ENCODE assay signal across 7 cellular contexts in the genomic region with DNA sequence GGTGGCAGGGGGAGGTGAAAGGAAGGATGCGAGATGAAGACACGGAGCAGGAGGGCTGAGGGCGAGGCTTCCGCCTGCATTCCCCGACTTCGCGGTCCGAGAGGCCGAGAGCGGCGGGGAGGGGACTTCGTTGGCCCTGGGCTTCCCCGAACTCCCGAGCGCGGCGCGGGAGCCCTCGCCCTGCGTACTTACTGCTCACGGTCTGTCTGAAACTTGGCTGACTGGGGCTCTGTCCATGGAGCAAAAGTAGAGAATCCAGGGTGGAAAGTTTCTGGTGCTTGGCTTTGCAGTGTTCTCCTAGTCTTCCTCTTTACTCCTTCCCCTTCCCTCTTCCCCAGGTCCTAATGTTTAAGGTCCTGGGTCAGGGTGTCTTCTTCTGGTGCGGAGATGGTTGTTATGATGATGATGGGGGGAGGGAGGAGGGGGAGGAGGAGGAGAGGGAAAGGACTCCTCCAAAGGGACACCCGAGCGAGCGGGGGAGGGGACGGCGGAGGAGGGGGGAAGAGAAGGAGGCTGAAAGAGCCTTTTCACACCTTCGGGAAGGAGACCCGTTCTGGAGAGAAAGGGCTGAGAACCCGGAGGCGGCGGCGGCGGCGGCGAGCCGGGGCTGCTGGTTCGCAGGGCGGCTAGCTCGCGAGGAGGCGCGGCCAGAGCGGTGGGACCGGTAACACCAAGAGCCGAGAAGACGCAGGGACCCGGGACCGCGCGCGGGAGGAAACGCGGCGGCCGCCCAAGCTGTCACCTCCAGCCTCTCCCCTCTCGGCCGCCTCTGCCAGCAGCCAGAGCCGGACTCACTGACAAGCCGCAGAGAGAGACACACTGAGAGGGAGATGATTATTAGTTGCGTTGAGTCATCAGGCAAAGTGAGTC. TPM values are rescaled to one million over a fixed set of nuclear protein-coding genes. Genes with fewer than 3 reads are reported as not detected.
DNase-seq lines count a peak whose midpoint lies in the region; ATAC-seq lines count a peak whose summit lies in the region.

A gene (minus strand): TSS at position 793 of the 870 bp plus-strand sequence. CDS start 1,902 bp downstream, outside the sequence.

- no peaks in the 10 kb centered on the region for H3K36me3 ChIP-seq in SK-N-MC (ENCODE audit: insufficient read depth, low read length)
- H3K36me3 ChIP-seq in effector memory CD4-positive, alpha-beta T cell (ENCODE audit: control insufficient read depth, insufficient read depth, low read length), result no peaks in the 10 kb centered on the region

- no peak within 1 kb of the TSS for H3K27ac ChIP-seq in SK-N-MC
- no peak within 1 kb of the TSS for H3K27ac ChIP-seq in effector memory CD4-positive, alpha-beta T cell (ENCODE audit: insufficient read depth, low read length, poor library complexity, severe bottlenecking)

- H3K4me1 Mint-ChIP-seq in naive B cell, result peaks cover 8 to 33% (median 21%) of the 10 kb centered on the region in 3 donors

- H3K9ac ChIP-seq in SK-N-MC (ENCODE audit: insufficient read length), result peak within 1 kb of the TSS; percentile 71

- peak within 1 kb of the TSS in 4 of 6 donors; percentile 29 to 82 (median 72) for H3K27ac Mint-ChIP-seq in naive B cell

- peaks cover 28% of the 10 kb centered on the region for H3K4me1 ChIP-seq in effector memory CD4-positive, alpha-beta T cell (ENCODE audit: control insufficient read depth, insufficient read depth, low read length, poor library complexity, severe bottlenecking)

- no peaks in the 10 kb centered on the region for H3K36me3 Mint-ChIP-seq in naive B cell

- peaks cover 72% of the 10 kb centered on the region for H3K27me3 ChIP-seq in effector memory CD4-positive, alpha-beta T cell (replicated peaks; ENCODE audit: control insufficient read depth, insufficient read depth, low read length, poor library complexity, severe bottlenecking)

- ATAC-seq in naive B cell (ENCODE audit: low read depth in 2 of 2) (peak; percentile 19 to 37), GM18858 (IDR thresholded peaks at IDR 0.05; ENCODE audit: unreplicated experiment) (no peak), HG03442 (IDR thresholded peaks at IDR 0.05; ENCODE audit: unreplicated experiment) (no peak)

- peak within 1 kb of the TSS; percentile 73 to 88 (median 82) for H3K4me3 Mint-ChIP-seq in naive B cell

- H3K4me3 ChIP-seq in SK-N-MC, result peak within 1 kb of the TSS; percentile 93
- H3K4me3 ChIP-seq in effector memory CD4-positive, alpha-beta T cell (ENCODE audit: insufficient read depth, low read depth, low read length, poor library complexity, severe bottlenecking), result peak within 1 kb of the TSS; percentile 92

- peaks cover 0 to 24% (median 12%) of the 10 kb centered on the region in 7 donors for H3K9me3 Mint-ChIP-seq in naive B cell

- peaks cover 37 to 61% (median 57%) of the 10 kb centered on the region in 3 donors for H3K27me3 Mint-ChIP-seq in naive B cell

- no peaks in the 10 kb centered on the region for H3K9me3 ChIP-seq in SK-N-MC (ENCODE audit: low read depth, low read length)
- no peaks in the 10 kb centered on the region for H3K9me3 ChIP-seq in effector memory CD4-positive, alpha-beta T cell (ENCODE audit: control insufficient read depth, low read length)

- peak; percentile 56 for DNase-seq in DMS153 treated with DMSO at 0.1 percent for 48 hours (lab: John Stamatoyannopoulos, UW; ENCODE audit: unreplicated experiment)
- peak; percentile 3 for DNase-seq in HT-29 (ENCODE audit: low spot score)
- DNase-seq in SK-N-MC (ENCODE audit: low read depth, low spot score), result no peak
- no peak for DNase-seq in effector memory CD4-positive, alpha-beta T cell
- no peak for DNase-seq in naive B cell

RNA-seq across cellular contexts. Expression of the gene that starts here (rescaled TPM):
- total RNA-seq in HT-29 (2014; rRNA removed; shearing (Covaris generic)), result 0.16 and 0.18 TPM in 2 replicates
- polyA plus RNA-seq in naive B cell (ENCODE audit: low read depth in 6 of 6), result not detected

Comparison
In these comparisons a context has a peak if more than half of its experiments do, and no peak if none do; other contexts are left out.
1. Peak in DNase-seq in HT-29; RNA of the gene not detected or under 1 TPM.
2. Peak in ATAC-seq in naive B cell; RNA of the gene not detected or under 1 TPM.